In genomic region chr17:32519769-32520701, GRCh38 we compare ENCODE assay signal across 7 cellular contexts. TPM values are rescaled to one million over a fixed set of nuclear protein-coding genes. Genes with fewer than 3 reads are reported as not detected.
DNase-seq lines count a peak whose midpoint lies in the region; ATAC-seq, FAIRE-seq and TF ChIP-seq lines count a peak whose summit lies in the region.

No MANE protein-coding gene starts in this region.

- H3K27ac ChIP-seq in PC-9: no peak overlapping the region

- peak overlapping the region; percentile 77 for H3K4me2 ChIP-seq in PC-9

- H3K27me3 ChIP-seq in PC-9 (ENCODE audit: insufficient read depth, low read depth): no peaks in the 10 kb centered on the region

- H3K9me2 ChIP-seq in PC-9 (ENCODE audit: insufficient read depth): no peaks in the 10 kb centered on the region

- 0 out of 2 replicates have a peak, but pooled peaks cover 4% of the 10 kb centered on the region for H3K4me1 ChIP-seq in PC-9 (replicated peaks; ENCODE audit: insufficient read depth)

- no peaks in the 10 kb centered on the region for H4K20me1 ChIP-seq in PC-9 (ENCODE audit: insufficient read depth)

- no peak for DNase-seq in GM18507 (ENCODE audit: extremely low spot score, insufficient read length, low read depth)
- no peak for DNase-seq in PC-9
- peak; percentile 52 for DNase-seq in astrocyte of the hippocampus (ENCODE audit: low read depth, low spot score)
- peak; percentile 55 for DNase-seq in iris pigment epithelial cell (ENCODE audit: low read depth)
- DNase-seq in stimulated activated CD4-positive, alpha-beta T cell treated with anti-CD3 and anti-CD28 coated beads, Interleukin-4, amount 100 ng/mL, for 1 hour: peak; percentile 39
- DNase-seq in NCI-H446 treated with DMSO at 0.1 percent for 48 hours (lab: John Stamatoyannopoulos, UW): no peak

- POLR2A ChIA-PET in PC-9 (lab: Charles Lee; ENCODE audit: unreplicated experiment): no interaction called here

- no peaks in the 10 kb centered on the region for H3F3A ChIP-seq in PC-9 (ENCODE audit: insufficient read depth, low read depth)

- intact Hi-C loops in PC-9 (cut with micrococcal nuclease; ENCODE audit: unreplicated experiment): no loop called here

- H2AFZ ChIP-seq in PC-9: peak overlapping the region; percentile 79

- FAIRE-seq in GM18507 (lab: Jason Lieb, UNC): peak; percentile 86

- CTCF ChIA-PET in PC-9 (lab: Charles Lee): interaction anchor here (0.5 to 0.7 kb wide), 4 partner anchors 11 to 277 kb away, joined by 3 to 18 read pairs (median 8); no protein-coding TSS in a partner anchor

- H3K4me3 ChIP-seq in PC-9: peak overlapping the region; percentile 56

- TF ChIP-seq CTCF in PC-9 (conservative IDR thresholded peaks at IDR 0.05): no peak

- ATAC-seq in HG03442 (IDR thresholded peaks at IDR 0.05; ENCODE audit: unreplicated experiment): no peak

- no peaks in the 10 kb centered on the region for H3K9me3 ChIP-seq in PC-9 (ENCODE audit: insufficient read depth, low read depth)

- no peaks in the 10 kb centered on the region for H3K79me2 ChIP-seq in PC-9 (ENCODE audit: low read depth)

- no TSS peak for BruUV-seq in PC-9 (replicated peaks; lab: Mats Ljungman, UMichigan)

- H3K36me3 ChIP-seq in PC-9 (ENCODE audit: low read depth): no peaks in the 10 kb centered on the region

RNA-seq across cellular contexts. Expression of gene CDK5R1, which starts 33.2 kb away (rescaled TPM):
- total RNA-seq in PC-9 (2021): 1.8 and 2.1 TPM in 2 replicates

Comparison
In these comparisons a context has a peak if more than half of its experiments do, and no peak if none do; other contexts are left out.
1. DNase-seq: peak in astrocyte of the hippocampus (single experiment), iris pigment epithelial cell (single experiment) and stimulated activated CD4-positive, alpha-beta T cell treated with anti-CD3 and anti-CD28 coated beads, Interleukin-4, amount 100 ng/mL, for 1 hour (single experiment); none in GM18507 (single experiment), PC-9 (0 of 2) and NCI-H446 treated with DMSO at 0.1 percent for 48 hours (single experiment).